ENCODE assay signal across 13 cellular contexts in genomic region chr11:114066046-114066648, GRCh38. TPM values are rescaled to one million over a fixed set of nuclear protein-coding genes. Genes with fewer than 3 reads are reported as not detected.
DNase-seq lines count a peak whose midpoint lies in the region; ATAC-seq and TF ChIP-seq lines count a peak whose summit lies in the region.
"Had no signal": no experiment of that assay in that cellular context is flagged by ENCODE, and none has a peak within 500 bp of the region (broad histone marks: within the 10 kb centered on the region; RNA-seq: fewer than 3 reads in every experiment).

No MANE protein-coding gene starts in this region.

- H3K27ac ChIP-seq in CD4-positive, alpha-beta T cell (ENCODE audit: low read depth, low read length): no peak overlapping the region
- H3K27ac ChIP-seq in HL-60 (replicated peaks) (peak overlapping the region; percentile 43), coronary artery (peak overlapping the region; percentile 97 to 99)
- H3K27ac ChIP-seq: brain microvascular endothelial cell, KMS-11 had no signal

- H3K9ac ChIP-seq in skeletal muscle satellite cell (ENCODE audit: low read depth, low read length): no peak overlapping the region
- H3K9ac ChIP-seq: KMS-11 had no signal

- POLR2A ChIA-PET in CD4-positive, alpha-beta T cell (lab: Charles Lee): interaction anchor here (1.5 kb wide), 1 partner anchor 12 kb away, joined by 5 read pairs; no protein-coding TSS in a partner anchor

- H3K36me3 ChIP-seq in skeletal muscle satellite cell (ENCODE audit: insufficient read depth, low read length): peaks cover 73% of the 10 kb centered on the region
- H3K36me3 ChIP-seq: brain microvascular endothelial cell had no signal

- peak overlapping the region; percentile 22 for H3K27ac Mint-ChIP-seq in CD4-positive, alpha-beta T cell
- H3K27ac Mint-ChIP-seq: endodermal cell had no signal

- peaks cover 52% of the 10 kb centered on the region for H3K4me1 ChIP-seq in skeletal muscle satellite cell (ENCODE audit: control insufficient read depth, insufficient read depth, low read length)

- H3K4me3 ChIP-seq in HL-60 (replicated peaks; ENCODE audit: insufficient read depth, low read length) (no peak overlapping the region), coronary artery (peak overlapping the region; percentile 97), skeletal muscle satellite cell (ENCODE audit: low read length) (no peak overlapping the region)

- peak overlapping the region; percentile 64 for H3K4me2 ChIP-seq in skeletal muscle satellite cell (ENCODE audit: low read length)
- H3K4me2 ChIP-seq: KMS-11 had no signal

- H3K4me1 Mint-ChIP-seq in CD4-positive, alpha-beta T cell (ENCODE audit: low read depth): peaks cover 4% of the 10 kb centered on the region

- CTCF ChIA-PET in CD4-positive, alpha-beta T cell (lab: Charles Lee): no interaction called here

- no peaks in the 10 kb centered on the region for H3K9me3 Mint-ChIP-seq in CD4-positive, alpha-beta T cell
- H3K9me3 Mint-ChIP-seq: endodermal cell had no signal

- no peak for TF ChIP-seq CTCF in CD4-positive, alpha-beta T cell (IDR thresholded peaks at IDR 0.05)
- TF ChIP-seq CTCF in HL-60 (IDR thresholded peaks at IDR 0.05; ENCODE audit: insufficient read depth, low read length) (no peak), coronary artery (IDR thresholded peaks at IDR 0.05) (no peak)

- H3K4me3 Mint-ChIP-seq in CD4-positive, alpha-beta T cell: no peak overlapping the region
- H3K4me3 Mint-ChIP-seq: endodermal cell had no signal

- ATAC-seq in CD4-positive, alpha-beta T cell (ENCODE audit: poor library complexity): peak; percentile 62
- ATAC-seq in HG03460 (IDR thresholded peaks at IDR 0.05; ENCODE audit: unreplicated experiment): no peak

- no peaks in the 10 kb centered on the region for H3K9me3 ChIP-seq in CD4-positive, alpha-beta T cell (ENCODE audit: control insufficient read depth, low read length)
- H3K9me3 ChIP-seq in skeletal muscle satellite cell (replicated peaks; ENCODE audit: low read length): no peaks in the 10 kb centered on the region

- H3K27me3 Mint-ChIP-seq in CD4-positive, alpha-beta T cell: peaks cover 5% of the 10 kb centered on the region

- no peak for DNase-seq in CD4-positive, alpha-beta T cell
- DNase-seq in HL-60 (ENCODE audit: low read depth in 1 of 2, low spot score in 1 of 2) (no peak), coronary artery (ENCODE audit: low spot score) (no peak), NCI-H2227 (lab: John Stamatoyannopoulos, UW; ENCODE audit: unreplicated experiment) (no peak), dedifferentiated amniotic fluid mesenchymal stem cell (ENCODE audit: extremely low spot score) (no peak)
- DNase-seq: brain microvascular endothelial cell, endodermal cell, NCI-H146, NCI-H526, T1000 had no signal

- no peaks in the 10 kb centered on the region for H3K27me3 ChIP-seq in CD4-positive, alpha-beta T cell (ENCODE audit: control insufficient read depth, insufficient read depth, low read length)
- H3K27me3 ChIP-seq in HL-60 (ENCODE audit: insufficient read depth, poor library complexity, severe bottlenecking) (no peaks in the 10 kb centered on the region), skeletal muscle satellite cell (ENCODE audit: control insufficient read depth, insufficient read depth, low read length) (no peaks in the 10 kb centered on the region)

- intact Hi-C loops in CD4-positive, alpha-beta T cell (cut with DNase I, micrococcal nuclease): loop anchor here in 1 of 2 experiments (10.0 kb wide), 2 partner anchors 99 to 339 kb away; partner anchors contain the start of genes C11orf71 and RBM7

- H3K36me3 Mint-ChIP-seq in CD4-positive, alpha-beta T cell (ENCODE audit: low read depth): no peaks in the 10 kb centered on the region

RNA-seq across cellular contexts. Expression of gene ZBTB16, which starts 6.6 kb away (rescaled TPM):
- 10 to 100 TPM; 19.1 to 20.6 TPM for total RNA-seq in CD4-positive, alpha-beta T cell
- total RNA-seq in skeletal muscle satellite cell (2012; rRNA removed): 32.5 and 36.2 TPM in 2 replicates
